In the genomic region with DNA sequence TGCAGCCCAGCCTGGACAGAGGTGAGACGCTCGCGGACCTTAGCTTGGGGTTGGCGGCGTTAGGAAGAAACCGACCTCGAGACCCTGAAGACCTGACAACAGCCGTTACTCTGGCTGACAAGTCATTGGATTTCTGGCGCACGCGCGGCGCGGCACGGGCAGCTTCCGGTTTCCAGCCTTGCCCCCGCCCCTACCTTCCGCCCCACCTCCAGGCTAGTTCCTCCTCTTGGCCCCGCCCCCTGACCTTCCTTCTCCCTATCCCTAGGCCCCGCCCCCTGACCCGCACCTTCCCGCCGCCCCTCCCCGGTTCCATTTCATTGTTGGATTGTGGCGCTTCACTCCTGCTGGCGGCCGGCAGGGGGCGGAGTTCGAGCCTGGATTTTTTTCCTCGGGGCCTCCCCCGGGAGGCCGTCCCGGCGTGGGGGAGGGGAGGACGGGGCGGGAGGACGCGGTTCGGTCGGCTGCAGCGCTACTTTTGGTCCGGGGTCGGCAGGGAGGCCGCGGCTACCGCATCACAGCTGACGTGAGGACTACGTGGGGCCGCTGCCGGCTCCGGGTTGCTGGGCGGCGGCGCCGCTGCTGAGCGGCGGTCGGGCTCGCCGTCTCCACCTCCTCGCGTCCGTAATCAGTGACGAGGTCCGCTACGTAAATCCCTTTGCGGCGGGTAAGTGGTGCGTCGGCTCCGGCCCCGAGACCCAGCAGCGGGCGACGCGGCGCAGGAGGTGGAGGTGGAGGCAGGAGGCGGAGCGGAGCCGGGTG, we compare ENCODE assay signal across 8 cellular contexts. TPM values are rescaled to one million over a fixed set of nuclear protein-coding genes. Genes with fewer than 3 reads are reported as not detected.
DNase-seq lines count a peak whose midpoint lies in the region; ATAC-seq and TF ChIP-seq lines count a peak whose summit lies in the region.

A gene (plus strand): TSS at position 317 of the 759 bp plus-strand sequence. CDS start 10,990 bp downstream, outside the sequence.

- DNase-seq in GM12865 (ENCODE audit: low read depth) (peak; percentile 99), NCI-H1105 (lab: John Stamatoyannopoulos, UW) (peak; percentile 95), SKM-1 treated with dmso at 0.1 percent for 144 hours (lab: John Stamatoyannopoulos, UW; ENCODE audit: unreplicated experiment) (peak; percentile 78), head of caudate nucleus (peak; percentile 94 to 100 (median 97)), ovary (peak; percentile 99 to 100 (median 100)), thyroid gland (peak; percentile 100)
- peak; percentile 99 for DNase-seq in activated naive CD8-positive, alpha-beta T cell treated with anti-CD3 and anti-CD28 coated beads for 36 hours

- WGBS in ovary, 3 donors = 1 to 2% (median 1%) methylated on average over 59 to 80 of the region's 80 CpGs
- WGBS in thyroid gland, 2 donors = 4 to 7% methylated on average over 22 to 37 of the region's 80 CpGs

- peak; percentile 78 for ATAC-seq in HG02642 (IDR thresholded peaks at IDR 0.05; ENCODE audit: poor library complexity, unreplicated experiment)

- H3K27me3 Mint-ChIP-seq in activated naive CD8-positive, alpha-beta T cell treated with anti-CD3 and anti-CD28 coated beads for 36 hours = no peaks in the 10 kb centered on the region

- peaks cover 2% of the 10 kb centered on the region for H3K9me3 Mint-ChIP-seq in activated naive CD8-positive, alpha-beta T cell treated with anti-CD3 and anti-CD28 coated beads for 36 hours

- H3K9me3 ChIP-seq in ovary = no peaks in the 10 kb centered on the region
- no peaks in the 10 kb centered on the region for H3K9me3 ChIP-seq in thyroid gland

- peak within 1 kb of the TSS; percentile 93 for H3K4me3 Mint-ChIP-seq in activated naive CD8-positive, alpha-beta T cell treated with anti-CD3 and anti-CD28 coated beads for 36 hours

- H3K27me3 ChIP-seq in ovary (no peaks in the 10 kb centered on the region), thyroid gland (no peaks in the 10 kb centered on the region)

- H3K36me3 ChIP-seq in ovary (no peaks in the 10 kb centered on the region), thyroid gland (no peaks in the 10 kb centered on the region)

- H3K4me3 ChIP-seq in GM12865 (ENCODE audit: low read depth, low read length) = peak within 1 kb of the TSS; percentile 95
- H3K4me3 ChIP-seq in ovary = peak within 1 kb of the TSS; percentile 57
- H3K4me3 ChIP-seq in thyroid gland (replicated peaks in 1 of 3) = peak within 1 kb of the TSS; percentile 64 to 96 (median 80)

- H3K4me1 Mint-ChIP-seq in activated naive CD8-positive, alpha-beta T cell treated with anti-CD3 and anti-CD28 coated beads for 36 hours = peaks cover 55% of the 10 kb centered on the region

- peak; percentile 71 for TF ChIP-seq CTCF in GM12865 (IDR thresholded peaks at IDR 0.05; ENCODE audit: insufficient read depth, low read depth, low read length, missing control alignments)
- peak; percentile 86 to 93 (median 90) for TF ChIP-seq CTCF in ovary (IDR thresholded peaks at IDR 0.05)
- TF ChIP-seq CTCF in thyroid gland (IDR thresholded peaks at IDR 0.05) = peak; percentile 77 to 94 (median 86)

- peaks cover 5% of the 10 kb centered on the region for H3K4me1 ChIP-seq in ovary (ENCODE audit: insufficient read depth)
- peaks cover 19 to 39% of the 10 kb centered on the region in 2 donors for H3K4me1 ChIP-seq in thyroid gland

- intact Hi-C loops in head of caudate nucleus (cut with DNase I) (loop anchor here (2.0 to 5.0 kb wide), 2 partner anchors 36 to 71 kb away; a partner anchor contains a TSS), ovary (cut with DNase I) (loop anchor here in 1 of 4 donors (5.0 to 10.0 kb wide), 2 partner anchors 71 to 508 kb away; no protein-coding TSS in a partner anchor), thyroid gland (cut with DNase I) (loop anchor here (10.0 kb wide), 1 partner anchor 208 kb away; a partner anchor contains a TSS)

- peak; percentile 74 for TF ChIP-seq EP300 in ovary (IDR thresholded peaks at IDR 0.05)

- peak; percentile 96 for TF ChIP-seq POLR2A in ovary (IDR thresholded peaks at IDR 0.05)
- peak; percentile 96 to 100 for TF ChIP-seq POLR2A in thyroid gland (IDR thresholded peaks at IDR 0.05)

- peak within 1 kb of the TSS; percentile 99 for H3K27ac Mint-ChIP-seq in activated naive CD8-positive, alpha-beta T cell treated with anti-CD3 and anti-CD28 coated beads for 36 hours

- H3K27ac ChIP-seq in ovary = peak within 1 kb of the TSS; percentile 99
- H3K27ac ChIP-seq in thyroid gland = peak within 1 kb of the TSS; percentile 98 to 99 (median 99)

- peaks cover 29% of the 10 kb centered on the region for H3K36me3 Mint-ChIP-seq in activated naive CD8-positive, alpha-beta T cell treated with anti-CD3 and anti-CD28 coated beads for 36 hours

RNA-seq across cellular contexts. Expression of the gene that starts here (rescaled TPM):
- 100 to 1,000 TPM; 143 to 156 TPM for total RNA-seq in activated naive CD8-positive, alpha-beta T cell treated with anti-CD3 and anti-CD28 coated beads for 36 hours
- total RNA-seq in ovary (10 to 100 TPM; 24.4 to 87.2 (median 66.3) TPM), thyroid gland (10 to 100 TPM; 39.9 to 64.4 (median 50.5) TPM)
- polyA plus RNA-seq in ovary = 10 to 100 TPM; 31.3 to 40.9 TPM

Comparison
In these comparisons a context has a peak if more than half of its experiments do, and no peak if none do; other contexts are left out.
1. Peak in every context shown above with its lines: DNase-seq, ATAC-seq, H3K4me3 ChIP-seq and H3K27ac ChIP-seq.